8 cellular contexts compared by ENCODE assay signal in genomic region chr9:110148384-110148783, GRCh38. TPM values are rescaled to one million over a fixed set of nuclear protein-coding genes. Genes with fewer than 3 reads are reported as not detected.
DNase-seq lines count a peak whose midpoint lies in the region; ATAC-seq and TF ChIP-seq lines count a peak whose summit lies in the region.

No MANE protein-coding gene starts in this region.

- peaks cover 6% of the 10 kb centered on the region for H3K9me3 Mint-ChIP-seq in MCF 10A (ENCODE audit: unreplicated experiment)
- H3K9me3 Mint-ChIP-seq in memory B cell: peaks cover 4% of the 10 kb centered on the region
- peaks cover 12% of the 10 kb centered on the region for H3K9me3 Mint-ChIP-seq in WTC11

- ATAC-seq in HG03196 (IDR thresholded peaks at IDR 0.05; ENCODE audit: unreplicated experiment) (peak; percentile 72), memory B cell (ENCODE audit: low read depth) (peak; percentile 57), WTC11 (no peak)

- H3K4me1 Mint-ChIP-seq in MCF 10A (ENCODE audit: insufficient read depth, unreplicated experiment): peaks cover 5% of the 10 kb centered on the region
- peaks cover 71% of the 10 kb centered on the region for H3K4me1 Mint-ChIP-seq in memory B cell
- peaks cover 13% of the 10 kb centered on the region for H3K4me1 Mint-ChIP-seq in WTC11

- H3K4me3 ChIP-seq in breast epithelium (peak overlapping the region in 1 of 3 donors; percentile 41), vagina (no peak overlapping the region)

- BruUV-seq in MCF 10A (replicated peaks; lab: Mats Ljungman, UMichigan): no TSS peak

- H3K4me1 ChIP-seq in breast epithelium: peaks cover 0 to 4% of the 10 kb centered on the region in 2 donors
- H3K4me1 ChIP-seq in vagina: peaks cover 9% of the 10 kb centered on the region

- H3K27me3 Mint-ChIP-seq in MCF 10A (ENCODE audit: insufficient read depth, unreplicated experiment) (no peaks in the 10 kb centered on the region), memory B cell (no peaks in the 10 kb centered on the region), WTC11 (ENCODE audit: low read depth) (no peaks in the 10 kb centered on the region)

- H3K27me3 ChIP-seq in breast epithelium (no peaks in the 10 kb centered on the region), vagina (no peaks in the 10 kb centered on the region)

- H3K27ac ChIP-seq in breast epithelium (peak overlapping the region; percentile 64 to 68), vagina (peak overlapping the region; percentile 14)

- intact Hi-C loops in breast epithelium (cut with DNase I; ENCODE audit: low total_unique reads) (no loop called here), MCF 10A (cut with micrococcal nuclease) (no loop called here), vagina (cut with DNase I) (loop anchor here (5.0 kb wide), 1 partner anchor 241 kb away; no protein-coding TSS in a partner anchor)

- DNase-seq in breast epithelium (ENCODE audit: low spot score in 2 of 2) (no peak), MCF 10A (ENCODE audit: unreplicated experiment) (no peak), memory B cell (ENCODE audit: low spot score in 2 of 2) (peak in 1 of 2 donors; percentile 42), vagina (ENCODE audit: extremely low spot score in 2 of 2) (no peak), WTC11 (ENCODE audit: low spot score) (no peak), NCI-H1436 (lab: John Stamatoyannopoulos, UW) (no peak)
- peak; percentile 67 for DNase-seq in activated CD8-positive, alpha-beta memory T cell treated with anti-CD3 and anti-CD28 coated beads, Interleukin-2, amount 50 U/mL, for 48 hours

- no peak overlapping the region for H3K4me3 Mint-ChIP-seq in MCF 10A (ENCODE audit: unreplicated experiment)
- H3K4me3 Mint-ChIP-seq in memory B cell: peak overlapping the region; percentile 90
- no peak overlapping the region for H3K4me3 Mint-ChIP-seq in WTC11

- no peaks in the 10 kb centered on the region for H3K36me3 ChIP-seq in breast epithelium
- no peaks in the 10 kb centered on the region for H3K36me3 ChIP-seq in vagina

- no peak for TF ChIP-seq POLR2A in breast epithelium (IDR thresholded peaks at IDR 0.05)
- no peak for TF ChIP-seq POLR2A in vagina (IDR thresholded peaks at IDR 0.05)

- POLR2A ChIA-PET in MCF 10A (lab: Yijun Ruan, JAX): interaction anchor here (0.6 to 1.7 kb wide), 3 partner anchors 97 to 283 kb away, joined by 3 to 5 read pairs (median 4); no protein-coding TSS in a partner anchor
- POLR2A ChIA-PET in WTC11 (lab: Charles Lee): interaction anchor here (0.6 kb wide), 1 partner anchor 96 kb away, joined by 3 read pairs; no protein-coding TSS in a partner anchor

- no peak overlapping the region for H3K27ac Mint-ChIP-seq in MCF 10A (ENCODE audit: low read depth, unreplicated experiment)
- peak overlapping the region; percentile 93 for H3K27ac Mint-ChIP-seq in memory B cell
- H3K27ac Mint-ChIP-seq in WTC11: no peak overlapping the region

- CTCF ChIA-PET in MCF 10A (lab: Yijun Ruan, JAX): interaction anchor here (0.7 to 10.9 kb wide), 4 partner anchors 12 to 561 kb away, joined by 3 to 146 read pairs (median 4); no protein-coding TSS in a partner anchor
- CTCF ChIA-PET in WTC11 (lab: Charles Lee): interaction anchor here (0.6 to 2.1 kb wide), 2 partner anchors 245 to 1203 kb away, joined by 3 to 6 read pairs; no protein-coding TSS in a partner anchor

- H3K9me3 ChIP-seq in breast epithelium (no peaks in the 10 kb centered on the region), vagina (no peaks in the 10 kb centered on the region)

- TF ChIP-seq CTCF in breast epithelium (IDR thresholded peaks at IDR 0.05): no peak
- TF ChIP-seq CTCF in MCF 10A (IDR thresholded peaks at IDR 0.05; ENCODE audit: unreplicated experiment): no peak
- no peak for TF ChIP-seq CTCF in vagina (IDR thresholded peaks at IDR 0.05)
- TF ChIP-seq CTCF in WTC11 (IDR thresholded peaks at IDR 0.05): no peak

- H3K36me3 Mint-ChIP-seq in MCF 10A (ENCODE audit: insufficient read depth, unreplicated experiment) (peaks cover 34% of the 10 kb centered on the region), memory B cell (peaks cover 25% of the 10 kb centered on the region), WTC11 (peaks cover 15% of the 10 kb centered on the region)

TF ChIP-seq in WTC11, 78 proteins besides CTCF, POLR2A, EP300 and RAD21:
- TF ChIP-seq SOX15 (CRISPR knock-in tag; IDR thresholded peaks at IDR 0.05) (no peak), ZNF121 (CRISPR knock-in tag; IDR thresholded peaks at IDR 0.05) (no peak), KAT7 (CRISPR knock-in tag; IDR thresholded peaks at IDR 0.05; ENCODE audit: borderline replicate concordance) (no peak), TCF7 (CRISPR knock-in tag; IDR thresholded peaks at IDR 0.05; ENCODE audit: low read depth) (no peak), GABPB1 (CRISPR knock-in tag; IDR thresholded peaks at IDR 0.05) (no peak), ZNF425 (CRISPR knock-in tag; conservative IDR thresholded peaks at IDR 0.05) (no peak)

RNA-seq across cellular contexts. Expression of gene C9orf152, which starts 59.6 kb away (rescaled TPM):
- total RNA-seq in breast epithelium (10 to 100 TPM in 1 of 3 donors, 1 to 10 TPM in 1, not detected in 1; 7.9 to 10.2 TPM), MCF 10A (2022) (not detected in 2 replicates), vagina (0.49 TPM), WTC11 (2021) (0.11 TPM in 1 of 3 replicates, not detected in the others)
